1 cellular context compared by ENCODE assay signal in genomic region chr11:73859671-73860070, GRCh38.
TF ChIP-seq lines count a peak whose summit lies in the region.

No MANE protein-coding gene starts in this region.

TF ChIP-seq in IMR-90, 13 proteins besides CTCF, POLR2A, EP300 and RAD21 (continued from another document):
- TF ChIP-seq USF2 (IDR thresholded peaks at IDR 0.05; ENCODE audit: low read depth, low read length): no peak
- peak; percentile 19; the same call in 1 of the 2 replicates for TF ChIP-seq CEBPB (IDR thresholded peaks at IDR 0.05; ENCODE audit: low read depth, low read length)
- TF ChIP-seq SMC3 (IDR thresholded peaks at IDR 0.05; ENCODE audit: low read depth, low read length): no peak
- no peak for TF ChIP-seq MAZ (IDR thresholded peaks at IDR 0.05; ENCODE audit: borderline replicate concordance, low read depth, low read length)
- no peak for TF ChIP-seq CHD1 (IDR thresholded peaks at IDR 0.05; ENCODE audit: low read depth, low read length)
TF ChIP-seq in IMR-90: peak in this region for 1.
